ENCODE assay signal across 25 cellular contexts in the genomic region with DNA sequence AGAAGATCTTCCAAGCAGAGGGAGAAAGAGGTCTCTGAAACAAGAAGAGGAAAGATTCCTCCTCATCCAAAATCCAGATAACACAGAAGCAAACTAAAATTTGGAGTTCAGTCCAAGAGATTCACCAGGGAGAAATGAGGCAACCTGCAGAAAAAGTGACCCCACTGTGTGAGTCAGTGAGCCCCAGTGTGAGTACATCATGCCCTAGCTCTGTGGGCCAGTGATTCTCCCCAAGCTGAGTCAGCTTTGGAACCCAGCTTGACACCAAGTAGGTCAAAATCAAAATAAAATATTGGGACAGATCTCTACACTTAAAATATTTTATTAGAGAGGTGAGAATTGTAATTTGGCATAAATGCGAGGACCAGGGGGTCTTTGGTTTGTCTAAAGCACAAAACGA. TPM values are rescaled to one million over a fixed set of nuclear protein-coding genes. Genes with fewer than 3 reads are reported as not detected.
"Had no signal": no experiment of that assay in that cellular context is flagged by ENCODE, and none has a peak within 500 bp of the region (broad histone marks: within the 10 kb centered on the region; RNA-seq: fewer than 3 reads in every experiment).

No MANE protein-coding gene starts in this region.

- H3K36me3 ChIP-seq: right lobe of liver, thoracic aorta had no signal

- H3K4me1 ChIP-seq: esophagus muscularis mucosa, gastroesophageal sphincter, right lobe of liver, vagina had no signal

- H3K27ac ChIP-seq: esophagus muscularis mucosa, gastroesophageal sphincter, right lobe of liver, thoracic aorta, vagina, VCaP had no signal

- H3K27me3 Mint-ChIP-seq: dendritic cell treated with granulocyte-macrophage colony-stimulating factor and Interleukin-4, amounts not matched to agents 40 ng/mL and 50 ng/mL, for 4 days had no signal

- H3K4me1 Mint-ChIP-seq: neural crest cell had no signal

- H3K27ac Mint-ChIP-seq: activated CD4-positive, alpha-beta T cell treated with anti-CD3 and anti-CD28 coated beads, Interleukin-2, amount 10 ng/mL, durations not matched to agents 7 days and 5 days; activated naive CD4-positive, alpha-beta T cell treated with anti-CD3 and anti-CD28 coated beads for 36 hours; dendritic cell treated with granulocyte-macrophage colony-stimulating factor and Interleukin-4, amounts not matched to agents 40 ng/mL and 50 ng/mL, for 4 days; type B pancreatic cell had no signal

- DNase-seq: activated CD4-positive, alpha-beta T cell treated with anti-CD3 and anti-CD28 coated beads, Interleukin-2, amount 10 ng/mL, durations not matched to agents 7 days and 5 days; activated CD4-positive, CD25-positive, alpha-beta regulatory T cell treated with anti-CD3 and anti-CD28 coated beads, Interleukin-2, amount 50 U/mL, for 72 hours; activated naive CD4-positive, alpha-beta T cell treated with anti-CD3 and anti-CD28 coated beads for 36 hours; activated T-cell treated with anti-CD3 and anti-CD28 coated beads, Interleukin-2, amount 50 U/mL, for 1 hour; amygdala; effector CD4-positive, alpha-beta T cell; head of caudate nucleus; hypothalamus; occipital lobe; right lobe of liver; small intestine; stimulated activated CD4-positive, alpha-beta T cell treated with anti-CD3 and anti-CD28 coated beads, Interleukin-2, amount 100 ng/mL, for 48 hours; stimulated activated CD8-positive, alpha-beta memory T cell treated with anti-CD3 and anti-CD28 coated beads, Interleukin-4, amount 100 ng/mL, for 48 hours; stimulated activated naive CD4-positive, alpha-beta T cell had no signal

- H3K9me3 ChIP-seq: right lobe of liver, thoracic aorta had no signal

- H3K4me3 ChIP-seq: esophagus muscularis mucosa, gastroesophageal sphincter, right lobe of liver, thoracic aorta, vagina had no signal

- H3K4me3 Mint-ChIP-seq: activated CD4-positive, alpha-beta T cell treated with anti-CD3 and anti-CD28 coated beads, Interleukin-2, amount 10 ng/mL, durations not matched to agents 7 days and 5 days; activated naive CD4-positive, alpha-beta T cell treated with anti-CD3 and anti-CD28 coated beads for 36 hours; dendritic cell treated with granulocyte-macrophage colony-stimulating factor and Interleukin-4, amounts not matched to agents 40 ng/mL and 50 ng/mL, for 4 days; neural crest cell; type B pancreatic cell had no signal

- H3K36me3 Mint-ChIP-seq: type B pancreatic cell had no signal

- ATAC-seq: gastroesophageal sphincter, right lobe of liver had no signal

- H3K27me3 ChIP-seq: esophagus muscularis mucosa, gastroesophageal sphincter, right lobe of liver, vagina had no signal

RNA-seq across cellular contexts. Expression of a gene that starts 24.6 kb away (rescaled TPM):
- total RNA-seq: activated naive CD4-positive, alpha-beta T cell treated with anti-CD3 and anti-CD28 coated beads for 36 hours; cerebellum; endothelial cell of umbilical vein; gastroesophageal sphincter; neural crest cell; vagina had no signal
- polyA plus RNA-seq: endothelial cell of umbilical vein had no signal

RNA-seq across cellular contexts. Expression of a gene that starts 29.4 kb away (rescaled TPM):
- total RNA-seq: activated naive CD4-positive, alpha-beta T cell treated with anti-CD3 and anti-CD28 coated beads for 36 hours; cerebellum; endothelial cell of umbilical vein; esophagus muscularis mucosa; gastroesophageal sphincter; liver; neural crest cell; occipital lobe; right lobe of liver; thoracic aorta; vagina had no signal
- polyA plus RNA-seq: endothelial cell of umbilical vein, liver, small intestine had no signal
